ENCODE assay signal across 1 cellular context in genomic region chr4:151857368-151857767, GRCh38.
TF ChIP-seq lines count a peak whose summit lies in the region.

No MANE protein-coding gene starts in this region.

TF ChIP-seq in H1, 55 proteins besides CTCF, POLR2A, EP300 and RAD21:
- TF ChIP-seq CTBP2 (IDR thresholded peaks at IDR 0.05; ENCODE audit: borderline replicate concordance, insufficient read depth, insufficient read length, low read length) (no peak), MAX (IDR thresholded peaks at IDR 0.05) (no peak), YY1 (IDR thresholded peaks at IDR 0.05; ENCODE audit: low read depth, low read length) (no peak), CEBPB (IDR thresholded peaks at IDR 0.05; ENCODE audit: low read depth, low read length) (no peak), BRCA1 (IDR thresholded peaks at IDR 0.05; ENCODE audit: low read depth, low read length) (no peak), ZNF274 (IDR thresholded peaks at IDR 0.05; ENCODE audit: borderline replicate concordance, extremely low read depth, low read length) (no peak), POU5F1 (IDR thresholded peaks at IDR 0.05; ENCODE audit: low read depth, low read length) (no peak), CHD2 (IDR thresholded peaks at IDR 0.05; ENCODE audit: low read length) (no peak), MAFK (IDR thresholded peaks at IDR 0.05; ENCODE audit: low read depth, low read length) (no peak), CHD7 (IDR thresholded peaks at IDR 0.05; ENCODE audit: insufficient replicate concordance, low read length) (no peak), RFX5 (IDR thresholded peaks at IDR 0.05; ENCODE audit: borderline replicate concordance, low read depth, low read length) (no peak), FOSL1 (IDR thresholded peaks at IDR 0.05; ENCODE audit: insufficient read depth, low read depth, low read length) (no peak), TAF1 (IDR thresholded peaks at IDR 0.05; ENCODE audit: low read depth, low read length) (no peak), POLR2AphosphoS5 (IDR thresholded peaks at IDR 0.05; ENCODE audit: low read depth, low read length) (no peak), SP1 (IDR thresholded peaks at IDR 0.05; ENCODE audit: low read depth, low read length) (no peak), TCF12 (IDR thresholded peaks at IDR 0.05; ENCODE audit: low read depth, low read length) (no peak), KDM1A (IDR thresholded peaks at IDR 0.05; ENCODE audit: borderline replicate concordance, low read length) (no peak)
